8 cellular contexts compared by ENCODE assay signal in the genomic region with DNA sequence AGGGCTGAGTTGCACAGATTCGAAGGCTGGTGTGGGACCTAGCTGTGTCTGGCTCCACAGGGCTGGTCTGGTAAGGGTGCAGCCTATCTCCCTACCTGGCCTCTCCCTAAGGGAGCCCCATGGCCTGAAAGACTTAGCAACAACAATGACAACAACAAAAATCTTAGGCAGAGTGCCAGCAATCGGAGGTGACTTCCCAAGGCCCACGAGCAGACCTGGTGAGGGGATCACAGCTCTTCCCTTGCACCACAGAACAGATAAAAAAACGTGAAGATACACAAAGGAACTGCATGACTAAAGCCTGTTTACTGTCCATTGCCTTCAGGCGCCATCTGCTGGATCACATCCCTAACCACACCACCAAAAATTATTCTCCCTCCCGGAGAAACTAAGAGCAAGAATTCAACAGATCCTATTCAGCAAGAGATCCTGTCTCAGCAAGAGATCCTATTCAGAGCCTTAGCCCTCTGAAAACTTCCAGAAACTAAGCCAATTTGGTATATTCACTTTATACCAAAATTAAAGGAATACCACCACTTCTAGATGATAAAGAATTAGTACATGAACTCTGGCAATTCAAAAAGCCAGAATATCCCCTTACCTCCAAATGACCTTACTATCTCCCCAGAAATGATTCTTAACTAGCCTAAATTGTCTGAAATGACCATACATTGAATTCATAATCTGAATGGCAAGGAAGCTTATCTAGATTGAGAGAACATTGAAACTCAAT. TPM values are rescaled to one million over a fixed set of nuclear protein-coding genes. Genes with fewer than 3 reads are reported as not detected.
DNase-seq lines count a peak whose midpoint lies in the region; TF ChIP-seq lines count a peak whose summit lies in the region.

No MANE protein-coding gene starts in this region.

- H3K9me2 ChIP-seq in GM23248 (ENCODE audit: insufficient read depth) (no peaks in the 10 kb centered on the region), Karpas-422 (replicated peaks; ENCODE audit: insufficient read depth, low read length) (no peaks in the 10 kb centered on the region)

- no peaks in the 10 kb centered on the region for H3K36me3 Mint-ChIP-seq in brain

- WGBS in GM23248 (ENCODE audit: low coverage in 1 of 2, low lambda C conversion rate in 2 of 2, missing lambda C conversion rate in 2 of 2), 2 experiments: 0 to 5% methylated on average over 6 of the region's 6 CpGs

- H3K27me3 ChIP-seq in GM23248 (replicated peaks; ENCODE audit: insufficient read depth): peaks cover under 1% of the 10 kb centered on the region; the same call in 1 of the 2 replicates
- H3K27me3 ChIP-seq in Karpas-422 (ENCODE audit: low read length): no peaks in the 10 kb centered on the region

- H3K36me3 ChIP-seq in GM23248 (ENCODE audit: low read depth) (no peaks in the 10 kb centered on the region), Karpas-422 (ENCODE audit: insufficient read depth, low read length) (no peaks in the 10 kb centered on the region)

- in situ Hi-C loops in GM23248 (cut with MboI): loop anchor here (10.0 to 25.0 kb wide), 2 partner anchors 285 to 542 kb away; no protein-coding TSS in a partner anchor

- peaks cover 12% of the 10 kb centered on the region for H3K27me3 Mint-ChIP-seq in brain

- H3F3A ChIP-seq in GM23248 (ENCODE audit: insufficient read depth): no peaks in the 10 kb centered on the region

- no peak overlapping the region for H3K4me3 Mint-ChIP-seq in brain

- H3K4me2 ChIP-seq in GM23248 (ENCODE audit: unreplicated experiment) (no peak overlapping the region), Karpas-422 (ENCODE audit: low read depth, low read length, poor library complexity, severe bottlenecking) (no peak overlapping the region)

- no peaks in the 10 kb centered on the region for H4K20me1 ChIP-seq in GM23248 (ENCODE audit: insufficient read depth)
- H4K20me1 ChIP-seq in Karpas-422 (ENCODE audit: insufficient read depth, low read depth, low read length): no peaks in the 10 kb centered on the region

- H3K27ac ChIP-seq in GM23248 (no peak overlapping the region), Karpas-422 (ENCODE audit: low read length) (no peak overlapping the region)

- DNase-seq in NCI-H2227 (lab: John Stamatoyannopoulos, UW; ENCODE audit: unreplicated experiment) (peak; percentile 9), NCI-H2227 treated with DMSO at 0.1 percent for 48 hours (lab: John Stamatoyannopoulos, UW) (no peak), GM23248 (peak; percentile 73), Karpas-422 (peak; percentile 75), SW480 (ENCODE audit: low spot score) (peak; percentile 39), inferior parietal cortex (ENCODE audit: extremely low spot score) (peak; percentile 76)
- DNase-seq in stimulated activated CD4-positive, alpha-beta T cell treated with anti-CD3 and anti-CD28 coated beads, Interleukin-2, amount 100 ng/mL, for 4 hours (ENCODE audit: low read depth): peak; percentile 13

- no peak overlapping the region for H3K9ac ChIP-seq in GM23248
- H3K9ac ChIP-seq in Karpas-422 (ENCODE audit: low read length): no peak overlapping the region

- H3K4me1 Mint-ChIP-seq in brain: peaks cover 7% of the 10 kb centered on the region

- H3K79me2 ChIP-seq in GM23248 (ENCODE audit: insufficient read depth) (no peaks in the 10 kb centered on the region), Karpas-422 (ENCODE audit: low read length) (no peaks in the 10 kb centered on the region)

- H3K9me3 ChIP-seq in GM23248 (ENCODE audit: low read depth) (no peaks in the 10 kb centered on the region), Karpas-422 (ENCODE audit: low read length) (no peaks in the 10 kb centered on the region)

- H3K9me3 Mint-ChIP-seq in brain: no peaks in the 10 kb centered on the region

- peak overlapping the region in 1 of 5 experiments; percentile 18 for H3K27ac Mint-ChIP-seq in brain

- H3K4me1 ChIP-seq in GM23248 (ENCODE audit: insufficient read depth) (no peaks in the 10 kb centered on the region), Karpas-422 (ENCODE audit: low read length) (no peaks in the 10 kb centered on the region)

- no peak overlapping the region for H2AFZ ChIP-seq in GM23248
- no peak overlapping the region for H2AFZ ChIP-seq in Karpas-422 (ENCODE audit: low read length)

- peak; percentile 76 to 86 for TF ChIP-seq CTCF in brain (conservative IDR thresholded peaks at IDR 0.05)

- H3K4me3 ChIP-seq in GM23248: no peak overlapping the region
- no peak overlapping the region for H3K4me3 ChIP-seq in Karpas-422 (ENCODE audit: low read length)

RNA-seq across cellular contexts. Expression of gene OR5K4, which starts 24.1 kb away (rescaled TPM):
- not detected in 2 replicates for total RNA-seq in GM23248 (2014; rRNA removed; shearing (Covaris generic))
- polyA plus RNA-seq in GM23248 (2016; fragmentation: Nextera tagmentation; extraction: Ambion mirVana): not detected in 2 replicates
- not detected in 2 replicates for total RNA-seq in Karpas-422 (2014; rRNA removed; shearing (Covaris generic); ENCODE audit: low replicate concordance)
- polyA plus RNA-seq in brain (ENCODE audit: insufficient read depth, low read depth, low replicate concordance): not detected

RNA-seq across cellular contexts. Expression of gene OR5H2, which starts 47.3 kb away (rescaled TPM):
- total RNA-seq in GM23248 (2014; rRNA removed; shearing (Covaris generic)): not detected in 2 replicates
- polyA plus RNA-seq in GM23248 (2016; fragmentation: Nextera tagmentation; extraction: Ambion mirVana) (not detected in 2 replicates), brain (ENCODE audit: insufficient read depth, low read depth, low replicate concordance) (not detected)
- total RNA-seq in Karpas-422 (2014; rRNA removed; shearing (Covaris generic); ENCODE audit: low replicate concordance): not detected in 2 replicates
